In genomic region chr11:45146072-45147016, GRCh38 we compare ENCODE assay signal across 8 cellular contexts. TPM values are rescaled to one million over a fixed set of nuclear protein-coding genes. Genes with fewer than 3 reads are reported as not detected.
DNase-seq lines count a peak whose midpoint lies in the region; ATAC-seq and TF ChIP-seq lines count a peak whose summit lies in the region.

Gene PRDM11, plus strand, starts transcription at chr11:45146639. Its CDS starts 35,128 bp downstream, at chr11:45181767.

- H3K27me3 Mint-ChIP-seq in T-cell, result peaks cover 1 to 5% of the 10 kb centered on the region in 2 donors
- H3K27me3 Mint-ChIP-seq in brain, result peaks cover 37% of the 10 kb centered on the region

- 0% methylated on average over 93 of the region's 93 CpGs for WGBS in sigmoid colon, 2 donors

- H3K4me3 ChIP-seq in iPS-15b (ENCODE audit: low read depth, low read length), result peak within 1 kb of the TSS; percentile 88
- peak within 1 kb of the TSS; percentile 66 to 81 (median 74) for H3K4me3 ChIP-seq in sigmoid colon

- ATAC-seq in GM21526 (IDR thresholded peaks at IDR 0.05; ENCODE audit: low FRiP score, unreplicated experiment) (peak; percentile 16), T-cell (replicated peaks in 1 of 4) (peak; percentile 35 to 58 (median 46))

- H3K9me3 Mint-ChIP-seq in T-cell (no peaks in the 10 kb centered on the region), brain (peaks cover 0 to 9% (median 3%) of the 10 kb centered on the region in 5 experiments)

- no peaks in the 10 kb centered on the region for H3K36me3 Mint-ChIP-seq in T-cell
- H3K36me3 Mint-ChIP-seq in brain, result peaks cover 16% of the 10 kb centered on the region

- CTCF ChIA-PET in T-cell (lab: Charles Lee), result interaction anchor here in 1 of 2 donors (0.9 kb wide), 1 partner anchor 36 kb away, joined by 3 read pairs; no protein-coding TSS in a partner anchor

- peak within 1 kb of the TSS; percentile 97 to 100 (median 99) for H3K27ac ChIP-seq in sigmoid colon

- peak in 1 of 2 donors; percentile 29 for TF ChIP-seq POLR2A in sigmoid colon (IDR thresholded peaks at IDR 0.05)

- in situ Hi-C loops in G401 (cut with HindIII; ENCODE audit: low sequenced_read_pairs), result no loop called here

- no peak for TF ChIP-seq EP300 in sigmoid colon (IDR thresholded peaks at IDR 0.05)

- intact Hi-C loops in sigmoid colon (cut with DNase I), result loop anchor here (1.0 to 2.0 kb wide), 2 partner anchors 35 to 62 kb away; no protein-coding TSS in a partner anchor

- H3K9ac ChIP-seq in iPS-15b (ENCODE audit: low read depth, low read length), result peak within 1 kb of the TSS; percentile 54

- H3K4me1 Mint-ChIP-seq in T-cell (peaks cover 33 to 49% (median 37%) of the 10 kb centered on the region in 3 donors), brain (peaks cover 42% of the 10 kb centered on the region)

- H3K4me3 Mint-ChIP-seq in T-cell (peak within 1 kb of the TSS; percentile 87 to 91 (median 89)), brain (peak within 1 kb of the TSS; percentile 94 to 97 (median 96))

- DNase-seq in G401 (ENCODE audit: low spot score) (peak; percentile 48), HUDEP-2 (lab: John Stamatoyannopoulos, UW; ENCODE audit: unreplicated experiment in 76 of 76) (peak in 50 of 76 experiments; percentile 15 to 85 (median 56)), T-cell (peak in 23 of 34 experiments; percentile 7 to 68 (median 24)), sigmoid colon (peak; percentile 93), middle frontal gyrus (ENCODE audit: extremely low spot score, low spot score) (no peak)

- H3K27me3 ChIP-seq in iPS-15b (ENCODE audit: control insufficient read depth, insufficient read depth, low read length), result peaks cover 54% of the 10 kb centered on the region
- no peaks in the 10 kb centered on the region for H3K27me3 ChIP-seq in sigmoid colon

- H3K4me1 ChIP-seq in iPS-15b (ENCODE audit: control insufficient read depth, insufficient read depth, low read length) (peaks cover 6% of the 10 kb centered on the region), sigmoid colon (peaks cover 0 to 29% (median 27%) of the 10 kb centered on the region in 4 donors)

- TF ChIP-seq CTCF in brain (conservative IDR thresholded peaks at IDR 0.05), result no peak
- no peak for TF ChIP-seq CTCF in sigmoid colon (IDR thresholded peaks at IDR 0.05)

- POLR2A ChIA-PET in T-cell (lab: Charles Lee), result no interaction called here

- H3K27ac Mint-ChIP-seq in T-cell (peak within 1 kb of the TSS; percentile 88 to 89), brain (peak within 1 kb of the TSS; percentile 97 to 98 (median 97))

- H3K36me3 ChIP-seq in iPS-15b (ENCODE audit: control insufficient read depth, insufficient read depth, low read length) (no peaks in the 10 kb centered on the region), sigmoid colon (no peaks in the 10 kb centered on the region)

- H3K9me3 ChIP-seq in iPS-15b (ENCODE audit: control insufficient read depth, insufficient read depth, low read length) (no peaks in the 10 kb centered on the region), sigmoid colon (no peaks in the 10 kb centered on the region)

RNA-seq across cellular contexts. Expression of gene PRDM11, which starts in this region (rescaled TPM):
- 5.1 and 7.2 TPM in 2 replicates for total RNA-seq in G401 (2014; rRNA removed; shearing (Covaris generic))
- 10 to 100 TPM in 3 of 5 donors, 1 to 10 TPM in 2; 8.7 to 12.5 (median 10.6) TPM for total RNA-seq in T-cell
- polyA plus RNA-seq in brain (ENCODE audit: insufficient read depth, low read depth, low replicate concordance), result 4.2 TPM
- total RNA-seq in sigmoid colon, result 10 to 100 TPM; 12.7 to 23.2 (median 20.7) TPM
- polyA plus RNA-seq in sigmoid colon, result 1 to 10 TPM in 2 of 3 donors, under 1 TPM in 1; 0.92 to 4.3 (median 1.8) TPM
